Comparison of ENCODE assay signal across 27 cellular contexts in the genomic region with DNA sequence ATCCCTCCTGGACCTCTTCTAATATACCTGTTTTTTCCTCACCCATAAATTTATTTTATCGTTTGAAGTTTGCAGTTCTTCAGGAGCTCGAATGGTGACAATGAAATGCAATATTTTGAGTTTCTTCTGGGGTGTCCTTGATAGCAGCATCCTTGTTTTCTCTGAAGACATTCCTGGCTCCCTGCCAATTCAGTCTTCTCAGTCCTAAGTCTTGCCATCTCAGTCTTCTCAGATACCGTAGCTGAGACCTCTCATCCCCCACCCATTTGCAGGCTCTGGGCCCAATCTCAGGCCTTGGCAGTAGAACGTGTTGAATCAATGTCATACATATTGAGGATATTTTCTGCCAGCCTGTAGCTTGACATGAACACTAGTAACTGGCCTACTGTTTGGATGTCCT.
DNase-seq lines count a peak whose midpoint lies in the region; ATAC-seq, FAIRE-seq and TF ChIP-seq lines count a peak whose summit lies in the region.
"Had no signal": no experiment of that assay in that cellular context is flagged by ENCODE, and none has a peak within 500 bp of the region (broad histone marks: within the 10 kb centered on the region; RNA-seq: fewer than 3 reads in every experiment).

No MANE protein-coding gene starts in this region.

- peak overlapping the region; percentile 20; the same call in 1 of the 2 replicates for H2BK12ac ChIP-seq in H1 (ENCODE audit: low read depth, low read length)

- H3K4ac ChIP-seq in H1 (replicated peaks; ENCODE audit: insufficient read length, low read depth, low read length), result no peak overlapping the region

- H2AFZ ChIP-seq in HepG2 (ENCODE audit: low read length) (no peak overlapping the region), K562 (ENCODE audit: low read depth, low read length) (no peak overlapping the region), H1 (ENCODE audit: low read length) (no peak overlapping the region)

- no peak for FAIRE-seq in HepG2 (lab: Jason Lieb, UNC)
- no peak for FAIRE-seq in K562 (lab: Jason Lieb, UNC)
- no peak for FAIRE-seq in H1 (lab: Jason Lieb, UNC)
- FAIRE-seq: A204.1, GM12878, GM12892, GM18507 had no signal

- H3K79me1 ChIP-seq in H1 (ENCODE audit: low read depth, low read length), result no peaks in the 10 kb centered on the region

- H2AK5ac ChIP-seq in H1 (ENCODE audit: low read depth, low read length), result no peak overlapping the region

- no peaks in the 10 kb centered on the region for H3K4me1 Mint-ChIP-seq in mesothelial cell of epicardium
- H3K4me1 Mint-ChIP-seq: CD14-positive monocyte; CD4-positive, alpha-beta memory T cell; CD4-positive, CD25-positive, alpha-beta regulatory T cell; CD8-positive, alpha-beta memory T cell had no signal

- no peak overlapping the region for H2BK120ac ChIP-seq in H1 (replicated peaks; ENCODE audit: low read depth, low read length)

- intact Hi-C loops in HepG2 (cut with micrococcal nuclease; ENCODE audit: unreplicated experiment), result no loop called here
- intact Hi-C loops in right lobe of liver (cut with DNase I), result no loop called here
- intact Hi-C loops in K562 (cut with micrococcal nuclease), result no loop called here

- WGBS in HepG2 (ENCODE audit: low lambda C conversion rate), result 34% methylated on average over 4 of the region's 4 CpGs
- WGBS in right lobe of liver (ENCODE audit: insufficient coverage, low coverage, low lambda C conversion rate, missing lambda C conversion rate), result 88% methylated on average over 4 of the region's 4 CpGs
- 3% methylated on average over 4 of the region's 4 CpGs for WGBS in K562 (ENCODE audit: insufficient coverage, low coverage, missing lambda C conversion rate)
- WGBS in H1 (ENCODE audit: extremely low coverage in 1 of 2, insufficient coverage in 1 of 2, insufficient read length in 1 of 2, insufficient replicate concordance in 2 of 2, low coverage in 1 of 2, low lambda C conversion rate in 2 of 2, missing lambda C conversion rate in 1 of 2), 2 experiments, result 89% methylated on average over 4 of the region's 4 CpGs; no CpG with 5 or more reads in 1 of the 2 experiments

- no peak overlapping the region for H3K18ac ChIP-seq in H1 (ENCODE audit: extremely low read depth, low read length)

- H3K4me3 Mint-ChIP-seq in mesothelial cell of epicardium, result no peak overlapping the region
- H3K4me3 Mint-ChIP-seq: CD14-positive monocyte; CD4-positive, alpha-beta memory T cell; CD4-positive, CD25-positive, alpha-beta regulatory T cell; CD8-positive, alpha-beta memory T cell had no signal

- H3K9me3 ChIP-seq in HepG2 (ENCODE audit: low read length) (no peaks in the 10 kb centered on the region), right lobe of liver (no peaks in the 10 kb centered on the region), K562 (replicated peaks; ENCODE audit: control insufficient read depth, insufficient read depth, low read depth, low read length) (no peaks in the 10 kb centered on the region), H1 (ENCODE audit: insufficient read depth in 2 of 2, low read depth in 1 of 2, low read length in 1 of 2) (no peaks in the 10 kb centered on the region)
- H3K9me3 ChIP-seq: BE2C, BLaER1 had no signal

- H3K56ac ChIP-seq in H1 (replicated peaks; ENCODE audit: insufficient read length, low read depth, low read length), result no peak overlapping the region

- H4K91ac ChIP-seq in H1 (replicated peaks; ENCODE audit: insufficient read length, low read length), result no peak overlapping the region

- no peak overlapping the region for H2BK20ac ChIP-seq in H1 (ENCODE audit: low read length)

- TF ChIP-seq CTCF in HepG2 (CRISPR knock-in tag; IDR thresholded peaks at IDR 0.05) (no peak), right lobe of liver (IDR thresholded peaks at IDR 0.05) (no peak), K562 (IDR thresholded peaks at IDR 0.05 in 2 of 3, conservative IDR thresholded peaks at IDR 0.05 in 1 of 3; ENCODE audit: insufficient read depth in 2 of 3, low read depth in 1 of 3, low read length in 3 of 3) (no peak), H1 (IDR thresholded peaks at IDR 0.05; ENCODE audit: control extremely low read depth in 1 of 3, insufficient read depth in 1 of 3, low read depth in 1 of 3, low read length in 3 of 3) (no peak), mesothelial cell of epicardium (IDR thresholded peaks at IDR 0.05; ENCODE audit: unreplicated experiment) (no peak)

- no peak overlapping the region for H3K27ac Mint-ChIP-seq in mesothelial cell of epicardium
- H3K27ac Mint-ChIP-seq: CD14-positive monocyte; CD4-positive, alpha-beta memory T cell; CD4-positive, CD25-positive, alpha-beta regulatory T cell; CD8-positive, alpha-beta memory T cell had no signal

- no peaks in the 10 kb centered on the region for H3K27me3 Mint-ChIP-seq in mesothelial cell of epicardium (ENCODE audit: low read depth)
- H3K27me3 Mint-ChIP-seq: CD8-positive, alpha-beta memory T cell had no signal

- CTCF ChIA-PET in HepG2 (lab: Yijun Ruan, JAX; ENCODE audit: low intra/inter-chr PET ratio, low total read pairs) (no interaction called here), K562 (lab: Yijun Ruan, JAX; ENCODE audit: low intra/inter-chr PET ratio) (no interaction called here), H1 (lab: Charles Lee; ENCODE audit: partially characterized antibody) (interaction anchor here (1.1 to 1.2 kb wide), 2 partner anchors 17 to 34 kb away, joined by 3 to 4 read pairs; no protein-coding TSS in a partner anchor)

- H3K4me1 ChIP-seq in HepG2 (ENCODE audit: insufficient read depth, low read length) (no peaks in the 10 kb centered on the region), right lobe of liver (no peaks in the 10 kb centered on the region), K562 (replicated peaks in 1 of 2; ENCODE audit: control insufficient read depth in 2 of 2, insufficient read depth in 2 of 2, low read length in 2 of 2) (no peaks in the 10 kb centered on the region), H1 (replicated peaks in 1 of 4; ENCODE audit: control insufficient read depth in 3 of 4, insufficient read depth in 4 of 4, low read length in 3 of 4) (peaks cover 0 to 8% (median 4%) of the 10 kb centered on the region in 4 experiments; a peak in 2 of 7 replicates)
- H3K4me1 ChIP-seq: BE2C, BLaER1 had no signal

- no peaks in the 10 kb centered on the region; a peak in 1 of 5 replicates for H3K27me3 ChIP-seq in HepG2 (ENCODE audit: control insufficient read depth in 1 of 2, insufficient read depth in 2 of 2, low read length in 2 of 2)
- H3K27me3 ChIP-seq in right lobe of liver, result no peaks in the 10 kb centered on the region
- no peaks in the 10 kb centered on the region for H3K27me3 ChIP-seq in K562 (ENCODE audit: control insufficient read depth in 2 of 2, insufficient read depth in 2 of 2, low read length in 2 of 2)
- no peaks in the 10 kb centered on the region for H3K27me3 ChIP-seq in H1 (replicated peaks in 1 of 4; ENCODE audit: control insufficient read depth in 3 of 4, extremely low read depth in 1 of 4, insufficient read depth in 3 of 4, low read length in 3 of 4)
- H3K27me3 ChIP-seq: BE2C, BLaER1 had no signal

- BruUV-seq in HepG2 (replicated peaks; lab: Mats Ljungman, UMichigan), result no TSS peak
- BruUV-seq in K562 (replicated peaks; lab: Mats Ljungman, UMichigan), result no TSS peak

- H3K79me2 ChIP-seq in HepG2 (ENCODE audit: insufficient read depth, low read length) (no peaks in the 10 kb centered on the region), K562 (ENCODE audit: control insufficient read depth, insufficient read depth, low read length) (no peaks in the 10 kb centered on the region), H1 (ENCODE audit: control insufficient read depth in 1 of 2, insufficient read depth in 2 of 2, low read length in 2 of 2) (no peaks in the 10 kb centered on the region)

- H3K36me3 Mint-ChIP-seq in mesothelial cell of epicardium, result no peaks in the 10 kb centered on the region
- H3K36me3 Mint-ChIP-seq: CD14-positive monocyte; CD4-positive, alpha-beta memory T cell; CD4-positive, CD25-positive, alpha-beta regulatory T cell; CD8-positive, alpha-beta memory T cell had no signal

- no peak overlapping the region for H2BK15ac ChIP-seq in H1 (ENCODE audit: low read length)

- TF ChIP-seq RAD21 in HepG2 (CRISPR knock-in tag; IDR thresholded peaks at IDR 0.05), result no peak
- no peak for TF ChIP-seq RAD21 in K562 (CRISPR knock-in tag; conservative IDR thresholded peaks at IDR 0.05 in 1 of 2, IDR thresholded peaks at IDR 0.05 in 1 of 2)
- TF ChIP-seq RAD21 in H1 (IDR thresholded peaks at IDR 0.05 in 1 of 2, conservative IDR thresholded peaks at IDR 0.05 in 1 of 2; ENCODE audit: low read depth in 2 of 2, low read length in 2 of 2), result no peak

- no peak overlapping the region for H4K5ac ChIP-seq in H1 (ENCODE audit: insufficient read length, low read depth, low read length)

- H3K36me3 ChIP-seq in HepG2 (replicated peaks in 1 of 2; ENCODE audit: control insufficient read depth in 1 of 2, insufficient read depth in 2 of 2, low read length in 2 of 2) (no peaks in the 10 kb centered on the region), right lobe of liver (no peaks in the 10 kb centered on the region), K562 (ENCODE audit: control insufficient read depth, insufficient read depth, low read length) (no peaks in the 10 kb centered on the region), H1 (ENCODE audit: control insufficient read depth in 2 of 4, insufficient read depth in 4 of 4, low read length in 3 of 4) (no peaks in the 10 kb centered on the region)
- H3K36me3 ChIP-seq: BE2C, BLaER1 had no signal

- in situ Hi-C loops in HepG2 (cut with HindIII; ENCODE audit: extremely low pct_ligation_motif_present, low pct_unique_long_range_greater_than_20kb), result no loop called here
- in situ Hi-C loops in K562 (cut with MboI), result no loop called here

- POLR2A ChIA-PET in HepG2 (lab: Yijun Ruan, JAX) (no interaction called here), K562 (lab: Yijun Ruan, JAX) (no interaction called here), H1 (lab: Charles Lee; ENCODE audit: partially characterized antibody) (no interaction called here)

- ATAC-seq in HepG2, result no peak
- ATAC-seq in right lobe of liver, result no peak
- no peak for ATAC-seq in K562
- no peak for ATAC-seq in left lobe of liver
- ATAC-seq: GM12878 had no signal

- H3K27ac ChIP-seq in HepG2 (ENCODE audit: extremely low read length, insufficient read depth, low read length), result no peak overlapping the region
- no peak overlapping the region for H3K27ac ChIP-seq in right lobe of liver
- no peak overlapping the region for H3K27ac ChIP-seq in K562 (ENCODE audit: extremely low read depth, low read depth, low read length)
- no peak overlapping the region for H3K27ac ChIP-seq in H1 (ENCODE audit: low read depth, low read length)
- H3K27ac ChIP-seq: BLaER1 had no signal

- no peak overlapping the region for H2BK5ac ChIP-seq in H1 (ENCODE audit: low read depth, low read length)

- H3K14ac ChIP-seq in H1 (ENCODE audit: insufficient read length), result no peak overlapping the region

- DNase-seq in HepG2 (ENCODE audit: low spot score) (no peak), right lobe of liver (no peak), K562 (ENCODE audit: extremely low read depth in 1 of 4, low spot score in 3 of 4) (no peak), H1 (ENCODE audit: low read depth in 1 of 2, low spot score in 2 of 2) (no peak), left lobe of liver (ENCODE audit: low spot score) (no peak), mesothelial cell of epicardium (ENCODE audit: low spot score in 2 of 2, unreplicated experiment in 2 of 2) (no peak), NCI-H2029 (lab: John Stamatoyannopoulos, UW) (no peak)
- DNase-seq: 8988T; ACHN; BE2C; C1 segment of cervical spinal cord; CD4-positive, alpha-beta memory T cell; CD4-positive, CD25-positive, alpha-beta regulatory T cell; CD8-positive, alpha-beta memory T cell; COR-L47; DMS153; DMS53; DMS79; DND-41; EL; GDM1 had no signal

- no peak overlapping the region for H4K8ac ChIP-seq in H1 (ENCODE audit: extremely low read depth, insufficient read depth, low read length)

- H3K9ac ChIP-seq in HepG2 (ENCODE audit: insufficient read depth, low read depth, low read length), result no peak overlapping the region
- H3K9ac ChIP-seq in K562 (ENCODE audit: insufficient read depth in 1 of 2, low read depth in 2 of 2, low read length in 2 of 2), result no peak overlapping the region
- H3K9ac ChIP-seq in H1 (replicated peaks in 1 of 4; ENCODE audit: extremely low read depth in 1 of 4, low read depth in 3 of 4, low read length in 3 of 4), result no peak overlapping the region
- H3K9ac ChIP-seq: BLaER1 had no signal

- no peak overlapping the region for H3K23ac ChIP-seq in H1 (ENCODE audit: insufficient read length)

- H3K4me2 ChIP-seq in HepG2 (ENCODE audit: low read depth, low read length) (no peak overlapping the region), K562 (ENCODE audit: insufficient read depth, low read length) (no peak overlapping the region), H1 (ENCODE audit: insufficient read depth in 1 of 2, low read depth in 2 of 2, low read length in 2 of 2) (no peak overlapping the region)
- H3K4me2 ChIP-seq: BLaER1 had no signal

- no peak for TF ChIP-seq POLR2A in HepG2 (IDR thresholded peaks at IDR 0.05; ENCODE audit: insufficient read depth in 1 of 2, low read depth in 2 of 2, low read length in 2 of 2)
- no peak for TF ChIP-seq POLR2A in right lobe of liver (IDR thresholded peaks at IDR 0.05)
- TF ChIP-seq POLR2A in K562 (conservative IDR thresholded peaks at IDR 0.05), result no peak
- TF ChIP-seq POLR2A in H1 (IDR thresholded peaks at IDR 0.05; ENCODE audit: control extremely low read depth in 1 of 2, low read depth in 2 of 2, low read length in 2 of 2), result no peak

- H3K23me2 ChIP-seq in H1 (ENCODE audit: low read depth, low read length), result no peaks in the 10 kb centered on the region; the same call in 1 of the 2 replicates

- H4K20me1 ChIP-seq in HepG2 (ENCODE audit: insufficient read depth, low read length) (no peaks in the 10 kb centered on the region), K562 (replicated peaks; ENCODE audit: control insufficient read depth, insufficient read depth, low read length) (no peaks in the 10 kb centered on the region), H1 (replicated peaks in 1 of 2; ENCODE audit: control insufficient read depth in 1 of 2, insufficient read depth in 2 of 2, low read length in 2 of 2) (no peaks in the 10 kb centered on the region)
- H4K20me1 ChIP-seq: BLaER1 had no signal

- TF ChIP-seq EP300 in HepG2 (IDR thresholded peaks at IDR 0.05; ENCODE audit: low read depth in 2 of 2, low read length in 2 of 2), result no peak
- TF ChIP-seq EP300 in HepG2 (CRISPR knock-in tag; IDR thresholded peaks at IDR 0.05; ENCODE audit: borderline replicate concordance), result no peak
- no peak for TF ChIP-seq EP300 in K562 (IDR thresholded peaks at IDR 0.05; ENCODE audit: low read length)
- no peak for TF ChIP-seq EP300 in H1 (IDR thresholded peaks at IDR 0.05; ENCODE audit: borderline replicate concordance in 1 of 2, low read depth in 2 of 2, low read length in 2 of 2)

- no peak overlapping the region for H3K4me3 ChIP-seq in HepG2 (replicated peaks in 1 of 3; ENCODE audit: insufficient read depth in 1 of 3, low read depth in 2 of 3, low read length in 3 of 3)
- H3K4me3 ChIP-seq in right lobe of liver, result no peak overlapping the region
- H3K4me3 ChIP-seq in K562, result no peak overlapping the region
- no peak overlapping the region for H3K4me3 ChIP-seq in H1 (ENCODE audit: extremely low read depth in 1 of 4, insufficient read depth in 2 of 4, low read depth in 3 of 4, low read length in 4 of 4)
- H3K4me3 ChIP-seq: BLaER1, GM12878 had no signal

- H3K9me1 ChIP-seq in K562 (ENCODE audit: control insufficient read depth, insufficient read depth, low read length), result no peaks in the 10 kb centered on the region

- H3K9me3 Mint-ChIP-seq in mesothelial cell of epicardium, result no peaks in the 10 kb centered on the region
- H3K9me3 Mint-ChIP-seq: CD4-positive, alpha-beta memory T cell; CD4-positive, CD25-positive, alpha-beta regulatory T cell; CD8-positive, alpha-beta memory T cell had no signal
